Comparison of ENCODE assay signal across 21 cellular contexts in genomic region chr10:133467286-133467911, GRCh38. TPM values are rescaled to one million over a fixed set of nuclear protein-coding genes. Genes with fewer than 3 reads are reported as not detected.
DNase-seq lines count a peak whose midpoint lies in the region; ATAC-seq and TF ChIP-seq lines count a peak whose summit lies in the region.
"Had no signal": no experiment of that assay in that cellular context is flagged by ENCODE, and none has a peak within 500 bp of the region (broad histone marks: within the 10 kb centered on the region; RNA-seq: fewer than 3 reads in every experiment).

No MANE protein-coding gene starts in this region.

- no peaks in the 10 kb centered on the region for H3K27me3 Mint-ChIP-seq in activated CD4-positive, alpha-beta T cell treated with anti-CD3 and anti-CD28 coated beads, Interleukin-2, amount 10 ng/mL, durations not matched to agents 24 days and 14 days
- H3K27me3 Mint-ChIP-seq in effector memory CD8-positive, alpha-beta T cell: no peaks in the 10 kb centered on the region
- H3K27me3 Mint-ChIP-seq in osteocyte (ENCODE audit: unreplicated experiment): no peaks in the 10 kb centered on the region

- H3K27ac Mint-ChIP-seq in activated CD4-positive, alpha-beta T cell treated with anti-CD3 and anti-CD28 coated beads, Interleukin-2, amount 10 ng/mL, durations not matched to agents 24 days and 14 days: no peak overlapping the region
- H3K27ac Mint-ChIP-seq in effector memory CD8-positive, alpha-beta T cell: peak overlapping the region in 1 of 2 donors; percentile 84
- no peak overlapping the region for H3K27ac Mint-ChIP-seq in osteocyte (ENCODE audit: unreplicated experiment)
- H3K27ac Mint-ChIP-seq: CD8-positive, alpha-beta T cell; H9 had no signal

- H3K4me1 Mint-ChIP-seq in activated CD4-positive, alpha-beta T cell treated with anti-CD3 and anti-CD28 coated beads, Interleukin-2, amount 10 ng/mL, durations not matched to agents 24 days and 14 days: no peaks in the 10 kb centered on the region
- peaks cover 0 to 23% of the 10 kb centered on the region in 2 donors for H3K4me1 Mint-ChIP-seq in effector memory CD8-positive, alpha-beta T cell (ENCODE audit: low read depth in 2 of 2)
- no peaks in the 10 kb centered on the region for H3K4me1 Mint-ChIP-seq in osteocyte (ENCODE audit: unreplicated experiment)
- H3K4me1 Mint-ChIP-seq: H9 had no signal

- H3K9me3 Mint-ChIP-seq in activated CD4-positive, alpha-beta T cell treated with anti-CD3 and anti-CD28 coated beads, Interleukin-2, amount 10 ng/mL, durations not matched to agents 24 days and 14 days: peaks cover 5% of the 10 kb centered on the region
- no peaks in the 10 kb centered on the region for H3K9me3 Mint-ChIP-seq in effector memory CD8-positive, alpha-beta T cell
- H3K9me3 Mint-ChIP-seq in osteocyte (ENCODE audit: unreplicated experiment): peaks cover 21% of the 10 kb centered on the region
- H3K9me3 Mint-ChIP-seq: CD8-positive, alpha-beta T cell had no signal

- peak; percentile 19 for ATAC-seq in effector memory CD8-positive, alpha-beta T cell (replicated peaks)
- ATAC-seq in HG03439 (IDR thresholded peaks at IDR 0.05; ENCODE audit: unreplicated experiment): no peak
- ATAC-seq: CD8-positive, alpha-beta T cell had no signal

- DNase-seq in activated CD4-positive, alpha-beta T cell treated with anti-CD3 and anti-CD28 coated beads, Interleukin-2, amount 10 ng/mL, durations not matched to agents 24 days and 14 days: peak; percentile 50
- no peak for DNase-seq in activated CD4-positive, alpha-beta T cell treated with anti-CD3 and anti-CD28 coated beads for 48 hours
- peak; percentile 4 for DNase-seq in D341Med (ENCODE audit: low spot score)
- no peak for DNase-seq in effector memory CD8-positive, alpha-beta T cell
- DNase-seq in osteocyte (ENCODE audit: extremely low spot score, unreplicated experiment): peak; percentile 81
- no peak for DNase-seq in islet precursor cell
- DNase-seq in activated T-cell treated with anti-CD3 and anti-CD28 coated beads for 4 hours: no peak
- DNase-seq: CD8-positive, alpha-beta T cell; DND-41; H9; KBM-7; MV-4-11; NCI-H1417; NCI-H2029; NCI-H2171; NCI-H446; NK-92 treated with Interleukin-12 subunit alpha and Interleukin-12 subunit beta, amount 100 ng/mL, for 24 hours; SIG-M5 had no signal

- intact Hi-C loops in activated CD4-positive, alpha-beta T cell treated with anti-CD3 and anti-CD28 coated beads, Interleukin-2, amount 10 ng/mL, durations not matched to agents 24 days and 14 days (cut with micrococcal nuclease): no loop called here

- no peaks in the 10 kb centered on the region for H3K36me3 Mint-ChIP-seq in activated CD4-positive, alpha-beta T cell treated with anti-CD3 and anti-CD28 coated beads, Interleukin-2, amount 10 ng/mL, durations not matched to agents 24 days and 14 days (ENCODE audit: low read depth)
- peaks cover 42% of the 10 kb centered on the region for H3K36me3 Mint-ChIP-seq in effector memory CD8-positive, alpha-beta T cell (ENCODE audit: insufficient read depth)
- peaks cover 16% of the 10 kb centered on the region for H3K36me3 Mint-ChIP-seq in osteocyte (ENCODE audit: unreplicated experiment)

- TF ChIP-seq CTCF in osteocyte (IDR thresholded peaks at IDR 0.05): no peak

- H3K4me3 Mint-ChIP-seq in activated CD4-positive, alpha-beta T cell treated with anti-CD3 and anti-CD28 coated beads, Interleukin-2, amount 10 ng/mL, durations not matched to agents 24 days and 14 days: no peak overlapping the region
- no peak overlapping the region for H3K4me3 Mint-ChIP-seq in effector memory CD8-positive, alpha-beta T cell
- H3K4me3 Mint-ChIP-seq in osteocyte (ENCODE audit: unreplicated experiment): no peak overlapping the region
- H3K4me3 Mint-ChIP-seq: CD8-positive, alpha-beta T cell; H9 had no signal

RNA-seq across cellular contexts. Expression of gene SCART1, which starts 13.7 kb away (rescaled TPM):
- 0.76 and 0.77 TPM in 2 replicates for total RNA-seq in activated CD4-positive, alpha-beta T cell treated with anti-CD3 and anti-CD28 coated beads, Interleukin-2, amount 10 ng/mL, durations not matched to agents 24 days and 14 days
- total RNA-seq in osteocyte: 3.2 and 4.8 TPM in 2 replicates

RNA-seq across cellular contexts. Expression of gene SPRN, which starts 43.0 kb away (rescaled TPM):
- not detected in 2 replicates for total RNA-seq in activated CD4-positive, alpha-beta T cell treated with anti-CD3 and anti-CD28 coated beads, Interleukin-2, amount 10 ng/mL, durations not matched to agents 24 days and 14 days
- 2.2 and 2.7 TPM in 2 replicates for total RNA-seq in osteocyte
- total RNA-seq: CD8-positive, alpha-beta T cell; OCI-LY7; RPMI7951 had no signal

RNA-seq across cellular contexts. Expression of gene CYP2E1, which starts 59.8 kb away (rescaled TPM):
- 0.33 and 0.40 TPM in 2 replicates for total RNA-seq in activated CD4-positive, alpha-beta T cell treated with anti-CD3 and anti-CD28 coated beads, Interleukin-2, amount 10 ng/mL, durations not matched to agents 24 days and 14 days
- 2.2 and 3.1 TPM in 2 replicates for total RNA-seq in osteocyte
- total RNA-seq: RPMI7951 had no signal

Comparison
In these comparisons a context has a peak if more than half of its experiments do, and no peak if none do; other contexts are left out.
1. DNase-seq: peak in activated CD4-positive, alpha-beta T cell treated with anti-CD3 and anti-CD28 coated beads, Interleukin-2, amount 10 ng/mL, durations not matched to agents 24 days and 14 days (single experiment), D341Med (single experiment) and osteocyte (single experiment); none in activated CD4-positive, alpha-beta T cell treated with anti-CD3 and anti-CD28 coated beads for 48 hours (single experiment), effector memory CD8-positive, alpha-beta T cell (0 of 3), islet precursor cell (single experiment) and activated T-cell treated with anti-CD3 and anti-CD28 coated beads for 4 hours (single experiment).